24 cellular contexts compared by ENCODE assay signal in the genomic region with DNA sequence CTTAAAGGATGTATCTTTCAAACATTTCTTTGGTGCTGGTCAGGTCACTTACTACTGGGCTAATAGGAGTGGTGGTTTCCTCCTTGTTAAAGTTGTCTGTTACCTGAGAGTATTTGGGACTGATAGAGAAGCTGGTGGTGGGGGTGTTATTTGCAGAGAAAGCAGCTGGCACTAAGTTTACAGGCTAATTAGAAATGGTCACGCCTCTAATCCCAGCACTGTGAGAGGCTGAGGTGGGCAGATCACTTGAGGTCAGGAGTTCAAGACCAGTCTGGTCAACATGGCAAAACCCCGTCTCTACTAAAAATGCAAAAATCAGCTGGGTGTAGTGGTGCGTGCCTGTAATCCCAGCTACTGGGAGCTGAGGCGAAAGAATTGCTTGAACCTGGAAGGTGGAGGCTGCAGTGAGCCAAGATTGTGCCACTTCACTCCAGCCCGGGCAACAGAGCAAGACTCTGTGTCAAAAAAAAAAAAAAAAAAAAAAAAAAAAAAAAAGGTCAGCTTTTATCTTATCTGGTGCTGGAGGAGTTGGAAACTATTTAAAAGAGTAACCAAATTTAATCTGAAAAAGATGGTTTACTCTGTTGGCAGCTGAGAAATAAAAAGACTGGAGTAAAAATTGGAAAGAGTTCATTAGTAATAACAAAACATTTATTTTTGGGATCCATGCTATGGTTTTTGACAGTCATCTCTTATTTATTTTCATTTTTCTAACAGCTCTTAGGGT.
DNase-seq lines count a peak whose midpoint lies in the region; ATAC-seq and TF ChIP-seq lines count a peak whose summit lies in the region.
"Had no signal": no experiment of that assay in that cellular context is flagged by ENCODE, and none has a peak within 500 bp of the region (broad histone marks: within the 10 kb centered on the region; RNA-seq: fewer than 3 reads in every experiment).

No MANE protein-coding gene starts in this region.

- CTCF ChIA-PET in HEK293 (lab: Yijun Ruan, JAX) = interaction anchor here (0.6 to 1.7 kb wide), 4 partner anchors 36 to 142 kb away, joined by 4 to 5 read pairs (median 5); no protein-coding TSS in a partner anchor
- CTCF ChIA-PET in activated CD4-positive, alpha-beta T cell treated with anti-CD3 and anti-CD28 coated beads, Interleukin-2, amount 10 ng/mL, durations not matched to agents 7 days and 5 days (lab: Charles Lee) = no interaction called here

- TF ChIP-seq CTCF in HEK293 (tag by site-specific recombination; IDR thresholded peaks at IDR 0.05) = no peak
- no peak for TF ChIP-seq CTCF in WERI-Rb-1 (IDR thresholded peaks at IDR 0.05; ENCODE audit: low read depth, low read length)
- no peak for TF ChIP-seq CTCF in HFFc6 (IDR thresholded peaks at IDR 0.05)

- H3K4me1 Mint-ChIP-seq in activated CD4-positive, alpha-beta T cell treated with anti-CD3 and anti-CD28 coated beads, Interleukin-2, amount 10 ng/mL, durations not matched to agents 7 days and 5 days = peaks cover 22% of the 10 kb centered on the region
- peaks cover 29% of the 10 kb centered on the region for H3K4me1 Mint-ChIP-seq in HFFc6 (ENCODE audit: low read depth)
- H3K4me1 Mint-ChIP-seq: CD4-positive, alpha-beta memory T cell had no signal

- H3K4me1 ChIP-seq in BLaER1 treated with 17β-estradiol and CSF1 and Interleukin-3, amounts not matched to agents 10 nM and 100 nM = peaks cover 29 to 54% (median 37%) of the 10 kb centered on the region in 10 experiments
- peaks cover 18% of the 10 kb centered on the region for H3K4me1 ChIP-seq in HEK293 (ENCODE audit: control insufficient read depth, insufficient read depth, low read length)

- H3K27ac Mint-ChIP-seq in activated CD4-positive, alpha-beta T cell treated with anti-CD3 and anti-CD28 coated beads, Interleukin-2, amount 10 ng/mL, durations not matched to agents 7 days and 5 days = no peak overlapping the region
- H3K27ac Mint-ChIP-seq in HFFc6 = no peak overlapping the region
- H3K27ac Mint-ChIP-seq: activated CD4-positive, alpha-beta memory T cell treated with anti-CD3 and anti-CD28 coated beads, Interleukin-2, amount 10 ng/mL, durations not matched to agents 7 days and 5 days had no signal

- no peaks in the 10 kb centered on the region for H3K27me3 ChIP-seq in BLaER1 treated with 17β-estradiol and CSF1 and Interleukin-3, amounts not matched to agents 10 nM and 100 nM
- no peaks in the 10 kb centered on the region for H3K27me3 ChIP-seq in WERI-Rb-1 (ENCODE audit: insufficient read depth, low read depth, severe bottlenecking)
- H3K27me3 ChIP-seq: body of pancreas, tibial artery had no signal

- H3K36me3 ChIP-seq in BLaER1 treated with 17β-estradiol and CSF1 and Interleukin-3, amounts not matched to agents 10 nM and 100 nM = no peaks in the 10 kb centered on the region
- H3K36me3 ChIP-seq in HEK293 (ENCODE audit: control insufficient read depth in 2 of 2, insufficient read depth in 1 of 2, low read length in 2 of 2) (no peaks in the 10 kb centered on the region), WERI-Rb-1 (no peaks in the 10 kb centered on the region)
- H3K36me3 ChIP-seq: tibial artery had no signal

- DNase-seq in WERI-Rb-1 = peak; percentile 40
- no peak for DNase-seq in left lobe of liver (ENCODE audit: low spot score)
- no peak for DNase-seq in activated CD4-positive, alpha-beta T cell treated with anti-CD3 and anti-CD28 coated beads, Interleukin-2, amount 50 U/mL, for 1 hour
- no peak for DNase-seq in cerebellar nuclear complex (lab: John Stamatoyannopoulos, UW)
- DNase-seq in activated CD4-positive, alpha-beta T cell treated with anti-CD3 and anti-CD28 coated beads, Interleukin-2, amount 10 ng/mL, durations not matched to agents 7 days and 5 days = no peak
- DNase-seq in HFFc6 = no peak
- DNase-seq: activated CD4-positive, alpha-beta memory T cell treated with anti-CD3 and anti-CD28 coated beads, Interleukin-2, amount 10 ng/mL, durations not matched to agents 7 days and 5 days; activated CD4-positive, CD25-positive, alpha-beta regulatory T cell treated with anti-CD3 and anti-CD28 coated beads, Interleukin-2, amount 50 U/mL, for 72 hours; activated CD8-positive, alpha-beta memory T cell treated with anti-CD3 and anti-CD28 coated beads, Interleukin-2, amount 50 U/mL, for 4 hours; activated naive CD4-positive, alpha-beta T cell; body of pancreas; CD4-positive, alpha-beta memory T cell; glutamatergic neuron; IMR-90; left ventricle myocardium superior; NCI-H2171; Right ventricle myocardium superior; stimulated activated CD4-positive, alpha-beta T cell treated with anti-CD3 and anti-CD28 coated beads, Interleukin-4, amount 100 ng/mL, for 24 hours; T-helper 2 cell; tibial artery had no signal

- H3K27ac ChIP-seq in BLaER1 treated with 17β-estradiol and CSF1 and Interleukin-3, amounts not matched to agents 10 nM and 100 nM = no peak overlapping the region
- H3K27ac ChIP-seq in HEK293 (ENCODE audit: extremely low read depth, low read depth, low read length) (peak overlapping the region; percentile 65; the same call in 1 of the 2 replicates), WERI-Rb-1 (no peak overlapping the region)
- H3K27ac ChIP-seq: A549 had no signal

- H3K4me2 ChIP-seq in BLaER1 treated with 17β-estradiol and CSF1 and Interleukin-3, amounts not matched to agents 10 nM and 100 nM = peak overlapping the region; percentile 30 to 73 (median 55); a peak in 16 of 22 replicates

- H3K9ac ChIP-seq in BLaER1 treated with 17β-estradiol and CSF1 and Interleukin-3, amounts not matched to agents 10 nM and 100 nM = no peak overlapping the region

- ATAC-seq in left lobe of liver = peak; percentile 28
- ATAC-seq: PC-3 had no signal

- H3K9me3 ChIP-seq in BLaER1 treated with 17β-estradiol and CSF1 and Interleukin-3, amounts not matched to agents 10 nM and 100 nM (replicated peaks in 1 of 11) = no peaks in the 10 kb centered on the region
- H3K9me3 ChIP-seq in HEK293 (ENCODE audit: control insufficient read depth, insufficient read depth, low read depth, low read length) = no peaks in the 10 kb centered on the region
- H3K9me3 ChIP-seq in WERI-Rb-1 (ENCODE audit: severe bottlenecking) = no peaks in the 10 kb centered on the region
- H3K9me3 ChIP-seq: A549, body of pancreas, tibial artery had no signal

- H3K4me3 ChIP-seq in BLaER1 treated with 17β-estradiol and CSF1 and Interleukin-3, amounts not matched to agents 10 nM and 100 nM = no peak overlapping the region
- H3K4me3 ChIP-seq in HEK293 (ENCODE audit: low read depth, low read length) = no peak overlapping the region
- H3K4me3 ChIP-seq in WERI-Rb-1 (ENCODE audit: low read depth, low read length) = no peak overlapping the region
- H3K4me3 ChIP-seq: A549, body of pancreas, tibial artery had no signal

- H3K9me3 Mint-ChIP-seq in activated CD4-positive, alpha-beta T cell treated with anti-CD3 and anti-CD28 coated beads, Interleukin-2, amount 10 ng/mL, durations not matched to agents 7 days and 5 days = no peaks in the 10 kb centered on the region
- H3K9me3 Mint-ChIP-seq in HFFc6 = no peaks in the 10 kb centered on the region
- H3K9me3 Mint-ChIP-seq: activated CD4-positive, alpha-beta memory T cell treated with anti-CD3 and anti-CD28 coated beads, Interleukin-2, amount 10 ng/mL, durations not matched to agents 7 days and 5 days had no signal

- no peaks in the 10 kb centered on the region for H3K36me3 Mint-ChIP-seq in activated CD4-positive, alpha-beta T cell treated with anti-CD3 and anti-CD28 coated beads, Interleukin-2, amount 10 ng/mL, durations not matched to agents 7 days and 5 days (ENCODE audit: low read depth)
- H3K36me3 Mint-ChIP-seq in HFFc6 (ENCODE audit: low read depth) = 0 out of 2 replicates have a peak, but pooled peaks cover 1% of the 10 kb centered on the region
- H3K36me3 Mint-ChIP-seq: CD4-positive, alpha-beta memory T cell had no signal

- H3K4me3 Mint-ChIP-seq in activated CD4-positive, alpha-beta T cell treated with anti-CD3 and anti-CD28 coated beads, Interleukin-2, amount 10 ng/mL, durations not matched to agents 7 days and 5 days = no peak overlapping the region
- no peak overlapping the region for H3K4me3 Mint-ChIP-seq in HFFc6
- H3K4me3 Mint-ChIP-seq: activated CD4-positive, alpha-beta memory T cell treated with anti-CD3 and anti-CD28 coated beads, Interleukin-2, amount 10 ng/mL, durations not matched to agents 7 days and 5 days; CD4-positive, alpha-beta memory T cell had no signal

- H3K27me3 Mint-ChIP-seq in activated CD4-positive, alpha-beta T cell treated with anti-CD3 and anti-CD28 coated beads, Interleukin-2, amount 10 ng/mL, durations not matched to agents 7 days and 5 days = peaks cover 16% of the 10 kb centered on the region
- peaks cover 2% of the 10 kb centered on the region; the same call in 1 of the 2 replicates for H3K27me3 Mint-ChIP-seq in HFFc6 (ENCODE audit: insufficient read depth)
- H3K27me3 Mint-ChIP-seq: activated CD4-positive, alpha-beta memory T cell treated with anti-CD3 and anti-CD28 coated beads, Interleukin-2, amount 10 ng/mL, durations not matched to agents 7 days and 5 days; CD4-positive, alpha-beta memory T cell had no signal

- peaks cover 0 to 21% (median 3%) of the 10 kb centered on the region in 11 experiments; a peak in 5 of 22 replicates for H4K20me1 ChIP-seq in BLaER1 treated with 17β-estradiol and CSF1 and Interleukin-3, amounts not matched to agents 10 nM and 100 nM

- POLR2A ChIA-PET in HEK293 (lab: Yijun Ruan, JAX) = interaction anchor here (1.4 to 2.1 kb wide), 2 partner anchors 331 to 332 kb away, joined by 3 to 15 read pairs; a partner anchor contains a TSS
- POLR2A ChIA-PET in activated CD4-positive, alpha-beta T cell treated with anti-CD3 and anti-CD28 coated beads, Interleukin-2, amount 10 ng/mL, durations not matched to agents 7 days and 5 days (lab: Charles Lee) = no interaction called here

TF ChIP-seq in HEK293, 187 proteins besides CTCF, POLR2A, EP300 and RAD21 (continues in another document):
- peak; percentile 36; the same call in 1 of the 2 replicates for TF ChIP-seq KLF10 (tag by site-specific recombination; IDR thresholded peaks at IDR 0.05)
- TF ChIP-seq, protein P1, sequence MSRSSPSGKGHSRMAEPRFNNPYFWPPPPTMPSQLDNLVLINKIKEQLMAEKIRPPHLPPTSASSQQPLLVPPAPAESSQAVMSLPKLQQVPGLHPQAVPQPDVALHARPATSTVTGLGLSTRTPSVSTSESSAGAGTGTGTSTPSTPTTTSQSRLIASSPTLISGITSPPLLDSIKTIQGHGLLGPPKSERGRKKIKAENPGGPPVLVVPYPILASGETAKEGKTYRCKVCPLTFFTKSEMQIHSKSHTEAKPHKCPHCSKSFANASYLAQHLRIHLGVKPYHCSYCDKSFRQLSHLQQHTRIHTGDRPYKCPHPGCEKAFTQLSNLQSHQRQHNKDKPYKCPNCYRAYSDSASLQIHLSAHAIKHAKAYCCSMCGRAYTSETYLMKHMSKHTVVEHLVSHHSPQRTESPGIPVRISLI (tag by site-specific recombination; IDR thresholded peaks at IDR 0.05) = peak; percentile 67
